In genomic region chr15:90228960-90229359, GRCh38 we compare ENCODE assay signal across 4 cellular contexts. TPM values are rescaled to one million over a fixed set of nuclear protein-coding genes. Genes with fewer than 3 reads are reported as not detected.
DNase-seq lines count a peak whose midpoint lies in the region; ATAC-seq and TF ChIP-seq lines count a peak whose summit lies in the region.
"Had no signal": no experiment of that assay in that cellular context is flagged by ENCODE, and none has a peak within 500 bp of the region (broad histone marks: within the 10 kb centered on the region; RNA-seq: fewer than 3 reads in every experiment).

No MANE protein-coding gene starts in this region.

- H3K4me3 Mint-ChIP-seq in Calu3 (ENCODE audit: low read depth, unreplicated experiment): no peak overlapping the region

- no peaks in the 10 kb centered on the region for H3K9me3 Mint-ChIP-seq in Calu3 (ENCODE audit: low read depth, unreplicated experiment)

- peaks cover 19% of the 10 kb centered on the region for H3K4me1 Mint-ChIP-seq in Calu3 (ENCODE audit: low read depth, unreplicated experiment)

- DNase-seq in Calu3: no peak
- DNase-seq: erythroblast, testis had no signal

- intact Hi-C loops in Calu3 (cut with micrococcal nuclease; ENCODE audit: unreplicated experiment): no loop called here

- no peak for ATAC-seq in GM19324 (IDR thresholded peaks at IDR 0.05; ENCODE audit: low FRiP score, unreplicated experiment)

- CTCF ChIA-PET in Calu3 (lab: Charles Lee): no interaction called here

- TSS peak; percentile 69 for BruUV-seq in Calu3 (replicated peaks; lab: Mats Ljungman, UMichigan)

- H3K27me3 Mint-ChIP-seq in Calu3 (ENCODE audit: unreplicated experiment): no peaks in the 10 kb centered on the region

- peaks cover 80% of the 10 kb centered on the region for H3K36me3 Mint-ChIP-seq in Calu3 (ENCODE audit: insufficient read depth, unreplicated experiment)

- no peak for TF ChIP-seq CTCF in Calu3 (IDR thresholded peaks at IDR 0.05; ENCODE audit: unreplicated experiment)

- H3K27ac Mint-ChIP-seq in Calu3 (ENCODE audit: unreplicated experiment): peak overlapping the region; percentile 78

RNA-seq across cellular contexts. Expression of gene CIB1, which starts 4.8 kb away (rescaled TPM):
- 82.8 and 86.7 TPM in 2 replicates for total RNA-seq in Calu3 (2022)

RNA-seq across cellular contexts. Expression of gene GDPGP1, which starts 5.0 kb away (rescaled TPM):
- total RNA-seq in Calu3 (2022): 17.5 and 20.3 TPM in 2 replicates

RNA-seq across cellular contexts. Expression of gene TTLL13, which starts 20.4 kb away (rescaled TPM):
- total RNA-seq in Calu3 (2022): 0.29 and 0.71 TPM in 2 replicates

RNA-seq across cellular contexts. Expression of gene SEMA4B, which starts 27.8 kb away (rescaled TPM):
- 67.3 and 73.0 TPM in 2 replicates for total RNA-seq in Calu3 (2022)

RNA-seq across cellular contexts. Expression of gene NGRN, which starts 36.5 kb away (rescaled TPM):
- 110 and 114 TPM in 2 replicates for total RNA-seq in Calu3 (2022)
